Comparison of ENCODE assay signal across 28 cellular contexts in the genomic region with DNA sequence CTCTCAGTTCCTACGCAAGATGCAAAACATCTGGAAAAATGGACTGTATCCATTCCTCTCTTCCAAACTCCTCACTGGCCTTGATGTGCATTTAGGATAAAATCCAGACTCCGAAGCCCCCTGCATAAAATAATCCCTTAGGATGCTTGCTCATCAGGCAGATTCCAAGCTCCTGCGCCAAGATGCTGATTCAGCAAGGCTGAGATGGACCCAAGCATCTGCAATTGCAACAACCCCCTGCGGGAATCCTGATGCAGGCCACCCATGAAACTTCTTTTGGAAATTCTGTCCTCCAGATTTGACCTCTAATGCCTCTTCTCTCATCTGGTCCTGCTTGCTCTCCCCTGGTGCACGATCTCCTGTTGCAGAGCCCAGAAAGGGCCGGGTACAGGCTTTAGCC.
"Had no signal": no experiment of that assay in that cellular context is flagged by ENCODE, and none has a peak within 500 bp of the region (broad histone marks: within the 10 kb centered on the region; RNA-seq: fewer than 3 reads in every experiment).

No MANE protein-coding gene starts in this region.

- H3K4me2 ChIP-seq: hepatocyte, neural progenitor cell, smooth muscle cell had no signal

- H2AFZ ChIP-seq: hepatocyte, neural progenitor cell, parathyroid adenoma had no signal

- H3K27me3 ChIP-seq: dorsolateral prefrontal cortex, gastroesophageal sphincter, heart left ventricle, hepatocyte, neural progenitor cell, stomach, thyroid gland, vagina had no signal

- H3K27ac ChIP-seq: dorsolateral prefrontal cortex, epithelial cell of prostate, foreskin keratinocyte, gastroesophageal sphincter, heart left ventricle, hepatocyte, neural progenitor cell, parathyroid adenoma, stomach, vagina had no signal

- DNase-seq: dorsolateral prefrontal cortex; effector CD8-positive, alpha-beta T cell; endodermal cell; foreskin keratinocyte; heart left ventricle; kidney; mucosa of descending colon; naive B cell; stimulated activated CD4-positive, alpha-beta T cell treated with anti-CD3 and anti-CD28 coated beads, Interleukin-12 subunit alpha, Interleukin-12 subunit beta, amount 100 ng/mL, for 4 hours; stimulated activated CD4-positive, alpha-beta T cell treated with anti-CD3 and anti-CD28 coated beads, Interleukin-1b, Interleukin-23, amount 100 ng/mL, for 48 hours; stimulated activated CD4-positive, alpha-beta T cell treated with anti-CD3 and anti-CD28 coated beads, Interleukin-4, amount 100 ng/mL, for 1 hour; stimulated activated CD8-positive, alpha-beta memory T cell treated with anti-CD3 and anti-CD28 coated beads, Interleukin-4, amount 100 ng/mL, for 48 hours; stimulated activated naive CD4-positive, alpha-beta T cell; stomach; thyroid gland; trophoblast cell had no signal

- ATAC-seq: esophagus mucosa; foreskin keratinocyte; gastroesophageal sphincter; heart left ventricle; left lobe of liver; mucosa of descending colon; natural killer cell treated with Interleukin-12 subunit alpha and Interleukin-12 subunit beta and Interleukin-15 and Interleukin-18, amount 100 ng/mL, for 72 hours; sciatic nerve had no signal

- H3K4me3 ChIP-seq: dorsolateral prefrontal cortex, gastroesophageal sphincter, heart left ventricle, hepatocyte, lung, mucosa of descending colon, neural progenitor cell, smooth muscle cell, stomach, thyroid gland, vagina had no signal

- H3K9me3 ChIP-seq: gastroesophageal sphincter, mucosa of descending colon, stomach, thyroid gland, vagina had no signal

- FAIRE-seq: kidney had no signal

- H3K79me2 ChIP-seq: hepatocyte, parathyroid adenoma had no signal

- H3K9ac ChIP-seq: neural progenitor cell, parathyroid adenoma had no signal

- H3K4me1 ChIP-seq: parathyroid adenoma had no signal

- H3K36me3 ChIP-seq: gastroesophageal sphincter, heart left ventricle, neural progenitor cell, stomach, thyroid gland, vagina had no signal
